Comparison of ENCODE assay signal across 1 cellular context in the genomic region with DNA sequence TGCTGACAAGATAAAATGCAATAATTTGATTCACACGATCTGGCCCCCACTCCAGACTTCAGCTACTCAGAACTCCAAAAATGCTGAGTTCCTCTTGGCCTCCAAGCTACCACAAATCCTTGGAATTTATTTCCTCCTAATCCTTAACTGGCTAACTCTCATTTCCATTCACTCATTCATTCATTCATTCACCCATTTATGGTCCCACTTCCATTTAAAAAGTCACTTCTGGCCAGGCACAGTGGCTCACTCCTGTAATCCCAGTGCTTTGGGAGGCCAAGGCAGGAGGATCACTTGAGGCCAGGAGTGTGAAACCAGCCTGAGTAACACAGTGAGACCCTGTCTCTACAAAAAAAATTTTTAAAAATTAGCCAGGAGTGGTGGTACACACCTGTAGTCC.
TF ChIP-seq lines count a peak whose summit lies in the region.

No MANE protein-coding gene starts in this region.

TF ChIP-seq in HepG2, 621 proteins besides CTCF, POLR2A, EP300 and RAD21 (continued from another document):
- TF ChIP-seq SNAI1 (CRISPR knock-in tag; IDR thresholded peaks at IDR 0.05; ENCODE audit: borderline replicate concordance), result 0 out of 2 replicates have a peak, but pooled peaks have one; percentile 44
- TF ChIP-seq DNMT3B (CRISPR knock-in tag; conservative IDR thresholded peaks at IDR 0.05), result no peak
- TF ChIP-seq ZNF776 (CRISPR knock-in tag; IDR thresholded peaks at IDR 0.05), result no peak
- TF ChIP-seq CBFB (CRISPR knock-in tag; IDR thresholded peaks at IDR 0.05), result no peak
- TF ChIP-seq, protein P1, sequence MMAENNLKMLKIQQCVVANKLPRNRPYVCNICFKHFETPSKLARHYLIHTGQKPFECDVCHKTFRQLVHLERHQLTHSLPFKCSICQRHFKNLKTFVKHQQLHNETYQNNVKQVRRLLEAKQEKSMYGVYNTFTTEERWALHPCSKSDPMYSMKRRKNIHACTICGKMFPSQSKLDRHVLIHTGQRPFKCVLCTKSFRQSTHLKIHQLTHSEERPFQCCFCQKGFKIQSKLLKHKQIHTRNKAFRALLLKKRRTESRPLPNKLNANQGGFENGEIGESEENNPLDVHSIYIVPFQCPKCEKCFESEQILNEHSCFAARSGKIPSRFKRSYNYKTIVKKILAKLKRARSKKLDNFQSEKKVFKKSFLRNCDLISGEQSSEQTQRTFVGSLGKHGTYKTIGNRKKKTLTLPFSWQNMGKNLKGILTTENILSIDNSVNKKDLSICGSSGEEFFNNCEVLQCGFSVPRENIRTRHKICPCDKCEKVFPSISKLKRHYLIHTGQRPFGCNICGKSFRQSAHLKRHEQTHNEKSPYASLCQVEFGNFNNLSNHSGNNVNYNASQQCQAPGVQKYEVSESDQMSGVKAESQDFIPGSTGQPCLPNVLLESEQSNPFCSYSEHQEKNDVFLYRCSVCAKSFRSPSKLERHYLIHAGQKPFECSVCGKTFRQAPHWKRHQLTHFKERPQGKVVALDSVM (CRISPR knock-in tag; IDR thresholded peaks at IDR 0.05), result peak; percentile 68; the same call in 1 of the 2 replicates
- no peak for TF ChIP-seq MED8 (CRISPR knock-in tag; IDR thresholded peaks at IDR 0.05; ENCODE audit: insufficient replicate concordance)
- TF ChIP-seq ZNF24 (IDR thresholded peaks at IDR 0.05), result peak; percentile 52; the same call in 1 of the 2 replicates
- no peak for TF ChIP-seq ZFP90 (CRISPR knock-in tag; IDR thresholded peaks at IDR 0.05; ENCODE audit: borderline replicate concordance)
